In the genomic region with DNA sequence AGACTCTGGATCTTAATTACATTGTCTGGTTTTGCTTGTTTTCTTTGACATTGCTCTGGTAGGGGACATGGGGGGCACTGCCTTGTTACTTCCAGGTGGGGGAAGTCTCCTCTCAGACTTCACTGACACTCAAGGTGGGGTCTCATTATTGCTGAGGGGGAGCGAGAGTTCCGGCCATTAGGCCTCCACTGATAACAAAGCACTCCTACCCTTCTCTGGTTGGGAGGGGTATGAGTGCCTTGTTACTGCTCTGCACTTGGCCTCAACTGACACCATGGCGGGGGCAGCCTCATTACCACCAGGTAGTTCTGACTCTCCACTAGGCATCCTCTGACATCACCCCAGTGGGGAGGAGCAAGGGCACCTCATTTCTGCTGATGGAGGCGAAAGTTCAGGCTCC, we compare ENCODE assay signal across 1 cellular context.
TF ChIP-seq lines count a peak whose summit lies in the region.

No MANE protein-coding gene starts in this region.

TF ChIP-seq in K562, 482 proteins besides CTCF, POLR2A, EP300 and RAD21 (continued from another document):
- no peak for TF ChIP-seq ZNF24 (IDR thresholded peaks at IDR 0.05)
- TF ChIP-seq ZSCAN32 (CRISPR knock-in tag; IDR thresholded peaks at IDR 0.05) = no peak
- peak in 1 of 3 experiments; percentile 8 for TF ChIP-seq YY1 (IDR thresholded peaks at IDR 0.05; ENCODE audit: borderline replicate concordance in 1 of 3, control insufficient read depth in 1 of 3, extremely low read depth in 1 of 3, insufficient read depth in 3 of 3, insufficient read length in 1 of 3, insufficient replicate concordance in 2 of 3, low read depth in 1 of 3, low read length in 2 of 3)
- 0 out of 2 replicates have a peak, but pooled peaks have one; percentile 38 for TF ChIP-seq SMARCA4 (IDR thresholded peaks at IDR 0.05)
- no peak for TF ChIP-seq PHF21A (IDR thresholded peaks at IDR 0.05; ENCODE audit: borderline replicate concordance, low read depth)
- peak; percentile 47 for TF ChIP-seq TEAD4 (IDR thresholded peaks at IDR 0.05; ENCODE audit: low read length)
- TF ChIP-seq TEAD4 (CRISPR knock-in tag; IDR thresholded peaks at IDR 0.05; ENCODE audit: borderline replicate concordance) = no peak
- TF ChIP-seq KAT2B (IDR thresholded peaks at IDR 0.05; ENCODE audit: low read depth, low read length) = no peak
- TF ChIP-seq NCOR1 (IDR thresholded peaks at IDR 0.05) = peak; percentile 29; the same call in 1 of the 2 replicates
- no peak for TF ChIP-seq DACH1 (IDR thresholded peaks at IDR 0.05; ENCODE audit: partially characterized antibody)
- TF ChIP-seq, protein P1, sequence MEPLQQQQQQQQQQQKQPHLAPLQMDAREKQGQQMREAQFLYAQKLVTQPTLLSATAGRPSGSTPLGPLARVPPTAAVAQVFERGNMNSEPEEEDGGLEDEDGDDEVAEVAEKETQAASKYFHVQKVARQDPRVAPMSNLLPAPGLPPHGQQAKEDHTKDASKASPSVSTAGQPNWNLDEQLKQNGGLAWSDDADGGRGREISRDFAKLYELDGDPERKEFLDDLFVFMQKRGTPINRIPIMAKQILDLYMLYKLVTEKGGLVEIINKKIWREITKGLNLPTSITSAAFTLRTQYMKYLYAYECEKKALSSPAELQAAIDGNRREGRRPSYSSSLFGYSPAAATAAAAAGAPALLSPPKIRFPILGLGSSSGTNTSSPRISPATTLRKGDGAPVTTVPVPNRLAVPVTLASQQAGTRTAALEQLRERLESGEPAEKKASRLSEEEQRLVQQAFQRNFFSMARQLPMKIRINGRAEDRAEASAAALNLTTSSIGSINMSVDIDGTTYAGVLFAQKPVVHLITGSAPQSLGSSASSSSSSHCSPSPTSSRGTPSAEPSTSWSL (CRISPR knock-in tag; IDR thresholded peaks at IDR 0.05; ENCODE audit: borderline replicate concordance) = no peak
